ENCODE assay signal across 27 cellular contexts in the genomic region with DNA sequence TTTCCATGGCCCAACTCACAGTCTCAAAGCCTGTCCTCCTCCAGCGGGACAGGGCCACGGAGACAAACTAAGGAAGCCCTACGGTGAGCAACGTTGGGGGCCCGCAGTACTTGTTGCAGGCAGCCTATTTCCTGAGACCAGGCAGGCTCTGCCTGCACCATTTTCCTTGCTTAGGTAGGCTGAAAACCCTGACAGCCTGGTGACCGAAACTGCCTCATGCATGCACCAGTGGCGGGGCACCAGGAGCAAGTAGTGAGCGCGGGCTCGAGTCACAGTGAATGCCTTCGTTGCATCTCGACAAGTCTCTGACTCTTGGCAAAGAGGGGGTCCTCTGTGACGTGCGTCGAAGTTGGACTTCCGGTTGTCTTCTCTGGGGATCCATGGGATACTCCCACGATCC. TPM values are rescaled to one million over a fixed set of nuclear protein-coding genes. Genes with fewer than 3 reads are reported as not detected.
DNase-seq lines count a peak whose midpoint lies in the region; ATAC-seq and TF ChIP-seq lines count a peak whose summit lies in the region.
"Had no signal": no experiment of that assay in that cellular context is flagged by ENCODE, and none has a peak within 500 bp of the region (broad histone marks: within the 10 kb centered on the region; RNA-seq: fewer than 3 reads in every experiment).

No MANE protein-coding gene starts in this region.

- DNase-seq in cardiac septum (ENCODE audit: low spot score) (peak; percentile 56), Right ventricle myocardium inferior (ENCODE audit: missing footprints) (no peak), HuH-7 (ENCODE audit: low spot score) (peak; percentile 11), left lobe of liver (ENCODE audit: low spot score) (peak; percentile 36), ureter (ENCODE audit: low spot score) (peak; percentile 28), NCI-H1105 (lab: John Stamatoyannopoulos, UW) (no peak)
- DNase-seq: activated CD4-positive, alpha-beta T cell treated with anti-CD3 and anti-CD28 coated beads for 48 hours; activated naive CD4-positive, alpha-beta T cell treated with anti-CD3 and anti-CD28 coated beads for 36 hours; DMS 273 treated with DMSO at 0.1 percent for 48 hours; EL; glutamatergic neuron; KBM-7; naive B cell; NCI-H1092 treated with DMSO at 0.1 percent for 48 hours; NCI-H187; NCI-H446 treated with DMSO at 0.1 percent for 48 hours; NCI-H82; SHP77 treated with DMSO at 0.1 percent for 48 hours; stimulated activated naive CD4-positive, alpha-beta T cell; uterus had no signal

- TF ChIP-seq EP300 in gastroesophageal sphincter (IDR thresholded peaks at IDR 0.05) = no peak

- intact Hi-C loops in cardiac septum (cut with DNase I) (no loop called here), Right ventricle myocardium inferior (cut with DNase I) (no loop called here)

- ATAC-seq in Right ventricle myocardium inferior = no peak
- ATAC-seq in left lobe of liver = no peak
- ATAC-seq in GM18517 (IDR thresholded peaks at IDR 0.05; ENCODE audit: unreplicated experiment) = no peak
- ATAC-seq in gastroesophageal sphincter = no peak
- ATAC-seq: CD8-positive, alpha-beta T cell; GM12878 had no signal

- H3K4me3 ChIP-seq in gastroesophageal sphincter = no peak overlapping the region
- H3K4me3 ChIP-seq: GM12878, Peyer's patch, uterus had no signal

- WGBS in gastroesophageal sphincter (ENCODE audit: low coverage in 1 of 2), 2 donors = no CpG with 5 or more reads among the region's 17 CpGs

- TF ChIP-seq POLR2A in gastroesophageal sphincter (IDR thresholded peaks at IDR 0.05) = no peak

- H3K4me1 ChIP-seq in gastroesophageal sphincter = peaks cover 0 to 26% (median 0%) of the 10 kb centered on the region in 3 donors
- H3K4me1 ChIP-seq: Peyer's patch, uterus had no signal

- H3K9me3 ChIP-seq in gastroesophageal sphincter = no peaks in the 10 kb centered on the region
- H3K9me3 ChIP-seq: Peyer's patch, uterus had no signal

- TF ChIP-seq CTCF in gastroesophageal sphincter (IDR thresholded peaks at IDR 0.05) = no peak

- H3K27me3 ChIP-seq in gastroesophageal sphincter = peaks cover 7% of the 10 kb centered on the region
- H3K27me3 ChIP-seq: Peyer's patch had no signal

- no peaks in the 10 kb centered on the region for H3K36me3 ChIP-seq in gastroesophageal sphincter
- H3K36me3 ChIP-seq: Peyer's patch, uterus had no signal

- no peak overlapping the region for H3K27ac ChIP-seq in gastroesophageal sphincter
- H3K27ac ChIP-seq: epithelial cell of prostate, Peyer's patch, uterus, VCaP had no signal

RNA-seq across cellular contexts. Expression of a gene that starts 23.3 kb away (rescaled TPM):
- total RNA-seq in cardiac septum (3.0 TPM), Right ventricle myocardium inferior (1.5 TPM), left lobe of liver (0.48 TPM), ureter (11.6 TPM), gastroesophageal sphincter (1 to 10 TPM; 3.0 to 7.8 (median 4.1) TPM)

Comparison
In these comparisons a context has a peak if more than half of its experiments do, and no peak if none do; other contexts are left out.
1. DNase-seq: peak in cardiac septum (single experiment), HuH-7 (single experiment), left lobe of liver (single experiment) and ureter (single experiment); none in Right ventricle myocardium inferior (single experiment) and NCI-H1105 (single experiment).